Comparison of ENCODE assay signal across 16 cellular contexts in the genomic region with DNA sequence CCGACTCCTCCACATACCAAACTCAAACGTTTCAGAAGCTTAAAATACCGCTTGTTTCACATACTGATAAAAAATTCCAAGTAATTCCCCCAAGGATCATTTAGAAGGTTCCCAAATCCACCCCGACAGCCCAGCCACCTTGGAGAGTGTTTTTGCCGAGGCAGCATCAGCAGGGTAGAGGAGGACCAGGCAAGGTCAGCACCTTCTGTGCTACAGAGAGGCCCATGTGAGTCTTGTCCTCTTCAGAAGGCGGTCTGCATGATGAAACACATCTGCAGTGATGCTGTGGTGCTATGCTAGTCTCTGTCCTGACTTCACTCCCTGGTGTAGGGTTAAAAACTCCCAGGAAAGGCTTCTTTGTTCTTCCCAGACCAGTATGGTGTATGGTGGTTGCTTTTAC.
DNase-seq lines count a peak whose midpoint lies in the region; ATAC-seq and TF ChIP-seq lines count a peak whose summit lies in the region.
"Had no signal": no experiment of that assay in that cellular context is flagged by ENCODE, and none has a peak within 500 bp of the region (broad histone marks: within the 10 kb centered on the region; RNA-seq: fewer than 3 reads in every experiment).

No MANE protein-coding gene starts in this region.

- peak overlapping the region; percentile 48 for H3K4me2 ChIP-seq in parathyroid adenoma (ENCODE audit: low read length)

- no peaks in the 10 kb centered on the region for H3K27me3 ChIP-seq in CD4-positive, alpha-beta memory T cell (ENCODE audit: insufficient read depth, low read length)
- no peaks in the 10 kb centered on the region for H3K27me3 ChIP-seq in parathyroid adenoma (ENCODE audit: control insufficient read depth, insufficient read depth, low read length)
- H3K27me3 ChIP-seq: suprapubic skin had no signal

- H3K27me3 Mint-ChIP-seq in CD4-positive, alpha-beta memory T cell: no peaks in the 10 kb centered on the region
- H3K27me3 Mint-ChIP-seq: activated CD4-positive, alpha-beta memory T cell treated with anti-CD3 and anti-CD28 coated beads for 36 hours had no signal

- POLR2A ChIA-PET in CD4-positive, alpha-beta memory T cell (lab: Charles Lee; ENCODE audit: partially characterized antibody): no interaction called here
- POLR2A ChIA-PET in GM10248 (lab: Yijun Ruan, JAX): no interaction called here

- H3K9me3 ChIP-seq in CD4-positive, alpha-beta memory T cell (ENCODE audit: control insufficient read depth in 1 of 2, low read length in 2 of 2): no peaks in the 10 kb centered on the region
- H3K9me3 ChIP-seq in parathyroid adenoma (ENCODE audit: control insufficient read depth, low read length): no peaks in the 10 kb centered on the region
- H3K9me3 ChIP-seq: lower lobe of right lung, suprapubic skin had no signal

- intact Hi-C loops in CD4-positive, alpha-beta memory T cell (cut with micrococcal nuclease): no loop called here
- intact Hi-C loops in left cardiac atrium (cut with DNase I): loop anchor here in 1 of 2 donors (5.0 kb wide), 1 partner anchor 89 kb away; the partner anchor contains the start of gene ITPR1

- H3K79me2 ChIP-seq in parathyroid adenoma: peaks cover 13% of the 10 kb centered on the region

- no peaks in the 10 kb centered on the region for H3K36me3 ChIP-seq in CD4-positive, alpha-beta memory T cell (ENCODE audit: insufficient read depth, low read length)
- no peaks in the 10 kb centered on the region for H3K36me3 ChIP-seq in parathyroid adenoma (ENCODE audit: control insufficient read depth, insufficient read depth, low read length)
- H3K36me3 ChIP-seq: lower lobe of right lung, suprapubic skin had no signal

- H3K27ac ChIP-seq in CD4-positive, alpha-beta memory T cell (ENCODE audit: low read depth, low read length): no peak overlapping the region
- H3K27ac ChIP-seq in parathyroid adenoma: peak overlapping the region; percentile 67
- H3K27ac ChIP-seq: epithelial cell of prostate, lower lobe of right lung, suprapubic skin had no signal

- H3K9me3 Mint-ChIP-seq in CD4-positive, alpha-beta memory T cell: no peaks in the 10 kb centered on the region
- H3K9me3 Mint-ChIP-seq: activated CD4-positive, alpha-beta memory T cell treated with anti-CD3 and anti-CD28 coated beads for 36 hours had no signal

- DNase-seq in CD4-positive, alpha-beta memory T cell: no peak
- DNase-seq in amniotic epithelial cell (ENCODE audit: low read depth) (peak; percentile 48), left cardiac atrium (no peak), foreskin fibroblast (no peak), GM10248 (ENCODE audit: extremely low spot score) (no peak)
- DNase-seq: activated CD4-positive, alpha-beta memory T cell treated with anti-CD3 and anti-CD28 coated beads for 36 hours; activated gamma-delta T cell treated with Interleukin-2 at 50 U/mL for 16 hours; hypothalamus; lower lobe of right lung; MM.1S; NCI-H2081 had no signal

- TF ChIP-seq CTCF in parathyroid adenoma (IDR thresholded peaks at IDR 0.05) (no peak), foreskin fibroblast (IDR thresholded peaks at IDR 0.05; ENCODE audit: low read depth, low read length) (no peak), GM10248 (IDR thresholded peaks at IDR 0.05; ENCODE audit: control extremely low read depth, extremely low read depth, low read depth, missing control alignments) (no peak)

- peaks cover 29 to 50% (median 32%) of the 10 kb centered on the region in 4 donors for H3K4me1 Mint-ChIP-seq in CD4-positive, alpha-beta memory T cell

- H3K4me3 Mint-ChIP-seq in CD4-positive, alpha-beta memory T cell: no peak overlapping the region
- H3K4me3 Mint-ChIP-seq: activated CD4-positive, alpha-beta memory T cell treated with anti-CD3 and anti-CD28 coated beads for 36 hours had no signal

- peaks cover 32% of the 10 kb centered on the region for H3K4me1 ChIP-seq in CD4-positive, alpha-beta memory T cell (ENCODE audit: insufficient read depth, low read length)
- peaks cover 32% of the 10 kb centered on the region for H3K4me1 ChIP-seq in parathyroid adenoma

- H3K4me3 ChIP-seq in CD4-positive, alpha-beta memory T cell (ENCODE audit: low read length in 2 of 2): no peak overlapping the region
- H3K4me3 ChIP-seq in parathyroid adenoma (ENCODE audit: low read depth, low read length) (no peak overlapping the region), foreskin fibroblast (ENCODE audit: low read depth in 1 of 2, low read length in 2 of 2) (no peak overlapping the region)
- H3K4me3 ChIP-seq: lower lobe of right lung, suprapubic skin had no signal

- H3K36me3 Mint-ChIP-seq in CD4-positive, alpha-beta memory T cell: no peaks in the 10 kb centered on the region
- H3K36me3 Mint-ChIP-seq: activated CD4-positive, alpha-beta memory T cell treated with anti-CD3 and anti-CD28 coated beads for 36 hours had no signal

- ATAC-seq in left cardiac atrium (peak; percentile 28 to 46), HG03095 (IDR thresholded peaks at IDR 0.05; ENCODE audit: unreplicated experiment) (no peak), GM18498 (IDR thresholded peaks at IDR 0.05; ENCODE audit: unreplicated experiment) (no peak)

- H3K27ac Mint-ChIP-seq in CD4-positive, alpha-beta memory T cell: peak overlapping the region in 4 of 7 donors; percentile 44 to 64 (median 54)
- H3K27ac Mint-ChIP-seq: activated CD4-positive, alpha-beta memory T cell treated with anti-CD3 and anti-CD28 coated beads for 36 hours had no signal

- CTCF ChIA-PET in CD4-positive, alpha-beta memory T cell (lab: Charles Lee; ENCODE audit: partially characterized antibody): no interaction called here
- CTCF ChIA-PET in GM10248 (lab: Yijun Ruan, JAX): no interaction called here

- no peak overlapping the region for H3K9ac ChIP-seq in parathyroid adenoma

- H2AFZ ChIP-seq in parathyroid adenoma: no peak overlapping the region

Comparison
In these comparisons a context has a peak if more than half of its experiments do, and no peak if none do; other contexts are left out.
1. ATAC-seq: peak in left cardiac atrium (2 of 2); none in HG03095 (single experiment) and GM18498 (single experiment).